ENCODE assay signal across 13 cellular contexts in the genomic region with DNA sequence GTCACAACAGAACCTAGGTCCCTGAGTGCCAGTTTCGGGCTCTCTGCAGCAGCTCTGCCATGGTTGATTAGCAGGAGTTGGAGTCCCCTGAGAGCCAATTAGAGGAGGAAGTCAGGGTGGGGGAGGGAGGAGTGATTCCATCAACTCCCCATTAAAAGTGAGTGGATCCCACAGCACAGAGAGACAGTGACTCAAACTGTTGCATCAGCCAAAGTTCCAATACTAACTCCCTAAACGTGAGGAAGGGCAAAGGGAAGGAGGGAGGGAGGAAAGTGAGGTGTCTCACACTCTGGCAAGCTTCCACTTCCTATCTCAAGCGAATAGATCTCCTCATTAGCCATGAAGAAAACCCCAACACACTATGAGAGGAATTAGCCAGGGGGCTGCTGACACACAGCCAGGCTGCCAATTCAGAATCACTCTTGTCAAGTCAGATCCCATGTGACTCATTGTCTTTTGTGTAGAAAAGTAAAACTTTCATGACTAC. TPM values are rescaled to one million over a fixed set of nuclear protein-coding genes. Genes with fewer than 3 reads are reported as not detected.
DNase-seq lines count a peak whose midpoint lies in the region; ATAC-seq and TF ChIP-seq lines count a peak whose summit lies in the region.
"Had no signal": no experiment of that assay in that cellular context is flagged by ENCODE, and none has a peak within 500 bp of the region (broad histone marks: within the 10 kb centered on the region; RNA-seq: fewer than 3 reads in every experiment).

No MANE protein-coding gene starts in this region.

- H3K36me3 ChIP-seq in A673 (ENCODE audit: insufficient read depth, low read length, poor library complexity, severe bottlenecking), result no peaks in the 10 kb centered on the region
- no peaks in the 10 kb centered on the region for H3K36me3 ChIP-seq in HCT116 (ENCODE audit: control insufficient read depth in 1 of 2, insufficient read depth in 2 of 2, low read length in 2 of 2)

- H3K9ac ChIP-seq in HCT116 (ENCODE audit: low read length), result no peak overlapping the region

- no peaks in the 10 kb centered on the region for H4K20me1 ChIP-seq in HCT116 (ENCODE audit: insufficient read depth)

- H3K79me2 ChIP-seq in HCT116 (ENCODE audit: insufficient read depth, low read length), result no peaks in the 10 kb centered on the region

- no peak overlapping the region for H3K4me2 ChIP-seq in HCT116 (ENCODE audit: low read length)

- ATAC-seq in HCT116, result no peak
- peak; percentile 37; the same call in 2 of the 3 replicates for ATAC-seq in SK-N-SH treated with all-trans-retinoic acid at 6 μM for 48 hours
- peak; percentile 97 for ATAC-seq in foreskin keratinocyte
- no peak for ATAC-seq in GM18873 (IDR thresholded peaks at IDR 0.05; ENCODE audit: low FRiP score, unreplicated experiment)

- CTCF ChIA-PET in A673 (lab: Charles Lee) (no interaction called here), HCT116 (lab: Charles Lee) (no interaction called here)

- H3K27ac ChIP-seq in A673 (ENCODE audit: low read depth, low read length, poor library complexity, severe bottlenecking), result peak overlapping the region; percentile 82
- no peak overlapping the region for H3K27ac ChIP-seq in HCT116 (ENCODE audit: low read depth, low read length)
- H3K27ac ChIP-seq in foreskin keratinocyte, result peak overlapping the region; percentile 57
- H3K27ac ChIP-seq in caudate nucleus (ENCODE audit: low read depth, low read length), result no peak overlapping the region
- no peak overlapping the region for H3K27ac ChIP-seq in coronary artery
- H3K27ac ChIP-seq: dorsolateral prefrontal cortex, tibial nerve had no signal

- POLR2A ChIA-PET in A673 (lab: Charles Lee; ENCODE audit: low non-redundant PET), result no interaction called here
- POLR2A ChIA-PET in HCT116 (lab: Charles Lee), result no interaction called here

- H2AFZ ChIP-seq in HCT116 (ENCODE audit: low read depth, low read length, poor library complexity, severe bottlenecking), result no peak overlapping the region

- DNase-seq in A673 (ENCODE audit: low spot score) (peak; percentile 93), HCT116 (ENCODE audit: low read depth, low spot score) (peak; percentile 6), foreskin keratinocyte (peak; percentile 94 to 98), caudate nucleus (lab: John Stamatoyannopoulos, UW) (no peak), coronary artery (ENCODE audit: low spot score) (no peak), NCI-H1930 (lab: John Stamatoyannopoulos, UW) (no peak)
- DNase-seq: AML-193, dorsolateral prefrontal cortex, NCI-H526 treated with DMSO at 0.1 percent for 48 hours, occipital lobe had no signal

- intact Hi-C loops in A673 (cut with micrococcal nuclease; ENCODE audit: unreplicated experiment) (no loop called here), HCT116 (cut with micrococcal nuclease) (no loop called here)

- H3K27me3 ChIP-seq in A673 (replicated peaks; ENCODE audit: insufficient read depth, low read depth, low read length, poor library complexity) (no peaks in the 10 kb centered on the region), HCT116 (ENCODE audit: insufficient read depth, low read length) (no peaks in the 10 kb centered on the region), foreskin keratinocyte (no peaks in the 10 kb centered on the region)
- H3K27me3 ChIP-seq: dorsolateral prefrontal cortex, tibial nerve had no signal

- no peak for TF ChIP-seq POLR2A in HCT116 (IDR thresholded peaks at IDR 0.05; ENCODE audit: borderline replicate concordance, extremely low read depth, insufficient read depth, insufficient read length)

- H3K9me3 ChIP-seq in A673 (ENCODE audit: low read depth, low read length, poor library complexity, severe bottlenecking) (no peaks in the 10 kb centered on the region), HCT116 (ENCODE audit: control insufficient read depth in 1 of 2, insufficient read depth in 1 of 2, low read depth in 1 of 2, low read length in 2 of 2) (no peaks in the 10 kb centered on the region)
- H3K9me3 ChIP-seq: tibial nerve had no signal

- H3K4me1 ChIP-seq in A673 (ENCODE audit: insufficient read depth, low read length, poor library complexity, severe bottlenecking), result peaks cover 19% of the 10 kb centered on the region
- H3K4me1 ChIP-seq in HCT116 (ENCODE audit: control insufficient read depth in 1 of 2, insufficient read depth in 2 of 2, low read length in 2 of 2), result peaks cover 0 to 8% of the 10 kb centered on the region in 2 experiments; a peak in 1 of 4 replicates
- H3K4me1 ChIP-seq in foreskin keratinocyte, result peaks cover 16% of the 10 kb centered on the region
- H3K4me1 ChIP-seq: tibial nerve had no signal

- H3K4me3 ChIP-seq in A673 (ENCODE audit: low read depth, low read length, poor library complexity, severe bottlenecking) (no peak overlapping the region), HCT116 (replicated peaks in 1 of 2; ENCODE audit: low read depth in 1 of 2, low read length in 2 of 2) (no peak overlapping the region), coronary artery (no peak overlapping the region)
- H3K4me3 ChIP-seq: dorsolateral prefrontal cortex, tibial nerve had no signal

- TF ChIP-seq RAD21 in HCT116 (IDR thresholded peaks at IDR 0.05; ENCODE audit: low read depth), result no peak

- RAD21 ChIA-PET in HCT116 (lab: Charles Lee; ENCODE audit: low non-redundant PET in 1 of 2, low total read pairs in 2 of 2, uncharacterized antibody in 2 of 2, unreplicated experiment in 2 of 2), result no interaction called here

- BruUV-seq in A673 (replicated peaks; lab: Mats Ljungman, UMichigan) (no TSS peak), HCT116 (replicated peaks; lab: Mats Ljungman, UMichigan) (no TSS peak)

- no peak for TF ChIP-seq CTCF in A673 (conservative IDR thresholded peaks at IDR 0.05; ENCODE audit: low read depth, low read length)
- no peak for TF ChIP-seq CTCF in HCT116 (IDR thresholded peaks at IDR 0.05 in 2 of 3, conservative IDR thresholded peaks at IDR 0.05 in 1 of 3; ENCODE audit: borderline replicate concordance in 1 of 3, insufficient read depth in 1 of 3, low read depth in 2 of 3, low read length in 2 of 3)
- TF ChIP-seq CTCF in foreskin keratinocyte (conservative IDR thresholded peaks at IDR 0.05), result no peak
- no peak for TF ChIP-seq CTCF in coronary artery (IDR thresholded peaks at IDR 0.05)

- H3K9me2 ChIP-seq in HCT116 (ENCODE audit: insufficient read depth), result no peaks in the 10 kb centered on the region

TF ChIP-seq in HCT116, 20 proteins besides CTCF, POLR2A, EP300 and RAD21 (continues in another document):
- TF ChIP-seq CEBPB (IDR thresholded peaks at IDR 0.05; ENCODE audit: low read depth), result peak; percentile 33; the same call in 1 of the 2 replicates
- no peak; the same call in 1 of the 2 replicates for TF ChIP-seq ATF3 (IDR thresholded peaks at IDR 0.05)

TF ChIP-seq in SK-N-SH treated with all-trans-retinoic acid at 6 μM for 48 hours, 23 proteins besides CTCF, POLR2A, EP300 and RAD21 (continues in another document):
- TF ChIP-seq PPARA (CRISPR knock-in tag; IDR thresholded peaks at IDR 0.05; ENCODE audit: borderline replicate concordance) (no peak), ZFP30 (CRISPR knock-in tag; IDR thresholded peaks at IDR 0.05) (no peak), RARB (CRISPR knock-in tag; IDR thresholded peaks at IDR 0.05) (no peak), BACH2 (CRISPR knock-in tag; IDR thresholded peaks at IDR 0.05; ENCODE audit: borderline replicate concordance) (no peak), CREB5 (CRISPR knock-in tag; IDR thresholded peaks at IDR 0.05; ENCODE audit: low read depth) (no peak), GLIS3 (CRISPR knock-in tag; IDR thresholded peaks at IDR 0.05) (no peak)
- TF ChIP-seq, protein P1, sequence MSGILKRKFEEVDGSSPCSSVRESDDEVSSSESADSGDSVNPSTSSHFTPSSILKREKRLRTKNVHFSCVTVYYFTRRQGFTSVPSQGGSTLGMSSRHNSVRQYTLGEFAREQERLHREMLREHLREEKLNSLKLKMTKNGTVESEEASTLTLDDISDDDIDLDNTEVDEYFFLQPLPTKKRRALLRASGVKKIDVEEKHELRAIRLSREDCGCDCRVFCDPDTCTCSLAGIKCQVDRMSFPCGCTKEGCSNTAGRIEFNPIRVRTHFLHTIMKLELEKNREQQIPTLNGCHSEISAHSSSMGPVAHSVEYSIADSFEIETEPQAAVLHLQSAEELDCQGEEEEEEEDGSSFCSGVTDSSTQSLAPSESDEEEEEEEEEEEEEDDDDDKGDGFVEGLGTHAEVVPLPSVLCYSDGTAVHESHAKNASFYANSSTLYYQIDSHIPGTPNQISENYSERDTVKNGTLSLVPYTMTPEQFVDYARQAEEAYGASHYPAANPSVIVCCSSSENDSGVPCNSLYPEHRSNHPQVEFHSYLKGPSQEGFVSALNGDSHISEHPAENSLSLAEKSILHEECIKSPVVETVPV (CRISPR knock-in tag; IDR thresholded peaks at IDR 0.05), result no peak

RNA-seq across cellular contexts. Expression of gene OR11H4, which starts 23.6 kb away (rescaled TPM):
- total RNA-seq in A673 (2021) (not detected in 2 replicates), HCT116 (2021; ENCODE audit: unreplicated experiment) (not detected), foreskin keratinocyte (not detected in 2 replicates)
- polyA plus RNA-seq in HCT116 (2012), result not detected in 2 replicates
- not detected in 2 replicates for polyA plus RNA-seq in foreskin keratinocyte
- total RNA-seq: dorsolateral prefrontal cortex, occipital lobe, tibial nerve had no signal

RNA-seq across cellular contexts. Expression of gene OR11H7, which starts 33.9 kb away (rescaled TPM):
- total RNA-seq in A673 (2021), result not detected in 2 replicates
- not detected for total RNA-seq in HCT116 (2021; ENCODE audit: unreplicated experiment)
- not detected in 2 replicates for polyA plus RNA-seq in HCT116 (2012)
- total RNA-seq in foreskin keratinocyte, result not detected in 2 replicates
- not detected in 2 replicates for polyA plus RNA-seq in foreskin keratinocyte
- total RNA-seq: dorsolateral prefrontal cortex, occipital lobe, tibial nerve had no signal

RNA-seq across cellular contexts. Expression of gene OR11H6, which starts 39.2 kb away (rescaled TPM):
- total RNA-seq in A673 (2021) (not detected in 2 replicates), HCT116 (2021; ENCODE audit: unreplicated experiment) (not detected), foreskin keratinocyte (not detected in 2 replicates)
- polyA plus RNA-seq in HCT116 (2012), result not detected in 2 replicates
- polyA plus RNA-seq in foreskin keratinocyte, result not detected in 2 replicates
- total RNA-seq: dorsolateral prefrontal cortex, occipital lobe, tibial nerve had no signal

RNA-seq across cellular contexts. Expression of gene TTC5, which starts 43.1 kb away (rescaled TPM):
- total RNA-seq in A673 (2021) (31.8 and 31.9 TPM in 2 replicates), HCT116 (2021; ENCODE audit: unreplicated experiment) (23.3 TPM), foreskin keratinocyte (14.1 and 14.9 TPM in 2 replicates)
- polyA plus RNA-seq in HCT116 (2012), result 13.4 and 15.4 TPM in 2 replicates
- polyA plus RNA-seq in foreskin keratinocyte, result 9.9 and 10.6 TPM in 2 replicates

Comparison
In these comparisons a context has a peak if more than half of its experiments do, and no peak if none do; other contexts are left out.
1. DNase-seq: peak in A673 (single experiment), HCT116 (single experiment) and foreskin keratinocyte (2 of 2); none in caudate nucleus (0 of 61), coronary artery (single experiment) and NCI-H1930 (0 of 2).
2. H3K27ac ChIP-seq: peak in A673 (single experiment) and foreskin keratinocyte (single experiment); none in HCT116 (single experiment), caudate nucleus (single experiment) and coronary artery (0 of 2).
3. ATAC-seq: peak in SK-N-SH treated with all-trans-retinoic acid at 6 μM for 48 hours (single experiment) and foreskin keratinocyte (single experiment); none in HCT116 (single experiment) and GM18873 (single experiment).